In genomic region chr1:61951731-61952585, GRCh38 we compare ENCODE assay signal across 14 cellular contexts.
A peak's percentile ranks its signal among the peaks of the same experiment; 100 is the strongest.
DNase-seq lines count a peak whose midpoint lies in the region; ATAC-seq, FAIRE-seq and TF ChIP-seq lines count a peak whose summit lies in the region.
"Had no signal": no experiment of that assay in that cellular context is flagged by ENCODE, and none has a peak within 500 bp of the region (broad histone marks: within the 10 kb centered on the region; RNA-seq: fewer than 3 reads in every experiment).

No MANE protein-coding gene starts in this region.

- peak; percentile 8 for FAIRE-seq in RCC 7860 (lab: Jason Lieb, UNC)
- FAIRE-seq: frontal cortex had no signal

- peak overlapping the region; percentile 55 for H3K4me2 ChIP-seq in neural progenitor cell
- H3K4me2 ChIP-seq in hepatocyte: no peak overlapping the region

- H3K27me3 Mint-ChIP-seq in neural progenitor cell (ENCODE audit: insufficient read depth, low read depth): no peaks in the 10 kb centered on the region
- no peaks in the 10 kb centered on the region for H3K27me3 Mint-ChIP-seq in activated naive CD4-positive, alpha-beta T cell treated with anti-CD3 and anti-CD28 coated beads for 36 hours (ENCODE audit: low read depth)
- H3K27me3 Mint-ChIP-seq in activated CD4-positive, alpha-beta T cell treated with anti-CD3 and anti-CD28 coated beads, Interleukin-2, amount 10 ng/mL, durations not matched to agents 7 days and 5 days: no peaks in the 10 kb centered on the region
- H3K27me3 Mint-ChIP-seq: CD4-positive, CD25-positive, alpha-beta regulatory T cell; naive B cell had no signal

- H3K4me3 ChIP-seq in H7 (ENCODE audit: insufficient read depth, low read depth, low read length) (no peak overlapping the region), epithelial cell of proximal tubule (ENCODE audit: low read depth, low read length) (no peak overlapping the region), neural progenitor cell (no peak overlapping the region), hepatocyte (no peak overlapping the region)
- H3K4me3 ChIP-seq: ascending aorta had no signal

- H3K27ac ChIP-seq in neural progenitor cell (no peak overlapping the region), hepatocyte (no peak overlapping the region)
- H3K27ac ChIP-seq: ascending aorta had no signal

- peak overlapping the region; percentile 88 for H3K27ac Mint-ChIP-seq in neural progenitor cell
- H3K27ac Mint-ChIP-seq in activated naive CD4-positive, alpha-beta T cell treated with anti-CD3 and anti-CD28 coated beads for 36 hours: no peak overlapping the region
- H3K27ac Mint-ChIP-seq in activated CD4-positive, alpha-beta T cell treated with anti-CD3 and anti-CD28 coated beads, Interleukin-2, amount 10 ng/mL, durations not matched to agents 7 days and 5 days: no peak overlapping the region
- H3K27ac Mint-ChIP-seq: CD4-positive, CD25-positive, alpha-beta regulatory T cell had no signal

- H3F3A ChIP-seq in neural progenitor cell (ENCODE audit: low read depth): peaks cover 21% of the 10 kb centered on the region

- peaks cover 38% of the 10 kb centered on the region for H3K4me1 Mint-ChIP-seq in neural progenitor cell
- H3K4me1 Mint-ChIP-seq in activated naive CD4-positive, alpha-beta T cell treated with anti-CD3 and anti-CD28 coated beads for 36 hours (ENCODE audit: low read depth): no peaks in the 10 kb centered on the region
- no peaks in the 10 kb centered on the region for H3K4me1 Mint-ChIP-seq in activated CD4-positive, alpha-beta T cell treated with anti-CD3 and anti-CD28 coated beads, Interleukin-2, amount 10 ng/mL, durations not matched to agents 7 days and 5 days
- H3K4me1 Mint-ChIP-seq: naive B cell had no signal

- H3K9ac ChIP-seq in neural progenitor cell: no peak overlapping the region

- no peak for TF ChIP-seq CTCF in epithelial cell of proximal tubule (conservative IDR thresholded peaks at IDR 0.05; ENCODE audit: low read depth, low read length)
- TF ChIP-seq CTCF in neural progenitor cell (IDR thresholded peaks at IDR 0.05): no peak
- no peak for TF ChIP-seq CTCF in hepatocyte (IDR thresholded peaks at IDR 0.05; ENCODE audit: poor library complexity)

- H3K9me3 ChIP-seq in neural progenitor cell (ENCODE audit: low read depth) (no peaks in the 10 kb centered on the region), hepatocyte (ENCODE audit: low read depth) (no peaks in the 10 kb centered on the region)
- H3K9me3 ChIP-seq: ascending aorta had no signal

- no peaks in the 10 kb centered on the region for H3K9me3 Mint-ChIP-seq in neural progenitor cell
- H3K9me3 Mint-ChIP-seq in activated naive CD4-positive, alpha-beta T cell treated with anti-CD3 and anti-CD28 coated beads for 36 hours: peaks cover 2% of the 10 kb centered on the region
- H3K9me3 Mint-ChIP-seq in activated CD4-positive, alpha-beta T cell treated with anti-CD3 and anti-CD28 coated beads, Interleukin-2, amount 10 ng/mL, durations not matched to agents 7 days and 5 days: no peaks in the 10 kb centered on the region

- H2AFZ ChIP-seq in neural progenitor cell (replicated peaks) (no peak overlapping the region), hepatocyte (no peak overlapping the region)

- H3K36me3 ChIP-seq in H7 (replicated peaks; ENCODE audit: control insufficient read depth, insufficient read depth, low read length) (no peaks in the 10 kb centered on the region), neural progenitor cell (no peaks in the 10 kb centered on the region), hepatocyte (replicated peaks; ENCODE audit: insufficient read depth, low read depth) (no peaks in the 10 kb centered on the region)
- H3K36me3 ChIP-seq: ascending aorta had no signal

- CTCF ChIA-PET in activated naive CD4-positive, alpha-beta T cell treated with anti-CD3 and anti-CD28 coated beads for 36 hours (lab: Charles Lee): interaction anchor here (0.6 to 1.0 kb wide), 3 partner anchors 9 to 656 kb away, joined by 3 read pairs; no protein-coding TSS in a partner anchor
- CTCF ChIA-PET in activated CD4-positive, alpha-beta T cell treated with anti-CD3 and anti-CD28 coated beads, Interleukin-2, amount 10 ng/mL, durations not matched to agents 7 days and 5 days (lab: Charles Lee): no interaction called here

- 59% methylated on average over 9 of the region's 9 CpGs for WGBS in hepatocyte (ENCODE audit: low lambda C conversion rate, missing lambda C conversion rate)

- ATAC-seq in GM19452 (IDR thresholded peaks at IDR 0.05; ENCODE audit: unreplicated experiment): no peak

- DNase-seq in H7 (peak; percentile 24), RCC 7860 (ENCODE audit: low spot score) (peak; percentile 60), epithelial cell of proximal tubule (ENCODE audit: low read depth) (peak; percentile 55), neural progenitor cell (ENCODE audit: low spot score) (peak; percentile 28), hepatocyte (ENCODE audit: low spot score) (no peak)
- no peak for DNase-seq in activated naive CD4-positive, alpha-beta T cell treated with anti-CD3 and anti-CD28 coated beads for 36 hours
- no peak for DNase-seq in activated CD4-positive, alpha-beta T cell treated with anti-CD3 and anti-CD28 coated beads, Interleukin-2, amount 10 ng/mL, durations not matched to agents 7 days and 5 days
- DNase-seq: activated CD4-positive, alpha-beta T cell treated with anti-CD3 and anti-CD28 coated beads, Interleukin-2, amount 50 U/mL, for 48 hours; CD4-positive, CD25-positive, alpha-beta regulatory T cell; MV-4-11; naive B cell had no signal

- no peaks in the 10 kb centered on the region for H3K27me3 ChIP-seq in H7 (ENCODE audit: control insufficient read depth, insufficient read depth, low read length)
- no peaks in the 10 kb centered on the region for H3K27me3 ChIP-seq in neural progenitor cell
- no peaks in the 10 kb centered on the region for H3K27me3 ChIP-seq in hepatocyte
- H3K27me3 ChIP-seq: ascending aorta had no signal

- intact Hi-C loops in activated naive CD4-positive, alpha-beta T cell treated with anti-CD3 and anti-CD28 coated beads for 36 hours (cut with micrococcal nuclease): loop anchor here (10.0 kb wide), 1 partner anchor 183 kb away; no protein-coding TSS in a partner anchor

- H3K36me3 Mint-ChIP-seq in neural progenitor cell: peaks cover 5% of the 10 kb centered on the region
- peaks cover 3% of the 10 kb centered on the region for H3K36me3 Mint-ChIP-seq in activated naive CD4-positive, alpha-beta T cell treated with anti-CD3 and anti-CD28 coated beads for 36 hours (ENCODE audit: low read depth)
- no peaks in the 10 kb centered on the region for H3K36me3 Mint-ChIP-seq in activated CD4-positive, alpha-beta T cell treated with anti-CD3 and anti-CD28 coated beads, Interleukin-2, amount 10 ng/mL, durations not matched to agents 7 days and 5 days (ENCODE audit: low read depth)
- H3K36me3 Mint-ChIP-seq: naive B cell had no signal

- POLR2A ChIA-PET in activated CD4-positive, alpha-beta T cell treated with anti-CD3 and anti-CD28 coated beads, Interleukin-2, amount 10 ng/mL, durations not matched to agents 7 days and 5 days (lab: Charles Lee): no interaction called here

- H4K20me1 ChIP-seq in neural progenitor cell (ENCODE audit: low read depth) (no peaks in the 10 kb centered on the region), hepatocyte (ENCODE audit: insufficient read depth, poor library complexity, severe bottlenecking) (no peaks in the 10 kb centered on the region)

- no peaks in the 10 kb centered on the region for H3K9me2 ChIP-seq in hepatocyte (replicated peaks; ENCODE audit: insufficient read depth)

- H3K79me2 ChIP-seq in neural progenitor cell (ENCODE audit: low read depth): no peaks in the 10 kb centered on the region
- H3K79me2 ChIP-seq in hepatocyte: no peaks in the 10 kb centered on the region

- peak overlapping the region; percentile 79 for H3K4me3 Mint-ChIP-seq in neural progenitor cell
- no peak overlapping the region for H3K4me3 Mint-ChIP-seq in activated naive CD4-positive, alpha-beta T cell treated with anti-CD3 and anti-CD28 coated beads for 36 hours
- no peak overlapping the region for H3K4me3 Mint-ChIP-seq in activated CD4-positive, alpha-beta T cell treated with anti-CD3 and anti-CD28 coated beads, Interleukin-2, amount 10 ng/mL, durations not matched to agents 7 days and 5 days
- H3K4me3 Mint-ChIP-seq: CD4-positive, CD25-positive, alpha-beta regulatory T cell; naive B cell had no signal

- H3K4me1 ChIP-seq in neural progenitor cell (peaks cover 29% of the 10 kb centered on the region), hepatocyte (ENCODE audit: insufficient read depth) (no peaks in the 10 kb centered on the region)
- H3K4me1 ChIP-seq: ascending aorta had no signal

Comparison
In these comparisons a context has a peak if more than half of its experiments do, and no peak if none do; other contexts are left out.
1. DNase-seq: peak in H7 (single experiment), RCC 7860 (single experiment), epithelial cell of proximal tubule (single experiment) and neural progenitor cell (single experiment); none in hepatocyte (single experiment), activated naive CD4-positive, alpha-beta T cell treated with anti-CD3 and anti-CD28 coated beads for 36 hours (single experiment) and activated CD4-positive, alpha-beta T cell treated with anti-CD3 and anti-CD28 coated beads, Interleukin-2, amount 10 ng/mL, durations not matched to agents 7 days and 5 days (single experiment).